ENCODE assay signal across 8 cellular contexts in genomic region chr1:101506541-101507164, GRCh38.
DNase-seq lines count a peak whose midpoint lies in the region; ATAC-seq, FAIRE-seq and TF ChIP-seq lines count a peak whose summit lies in the region.

No MANE protein-coding gene starts in this region.

- intact Hi-C loops in Panc1 (cut with micrococcal nuclease; ENCODE audit: unreplicated experiment) (loop anchor here (5.0 kb wide), 1 partner anchor 686 kb away; no protein-coding TSS in a partner anchor), K562 (cut with micrococcal nuclease) (no loop called here)

- no peaks in the 10 kb centered on the region for H4K20me1 ChIP-seq in K562 (replicated peaks; ENCODE audit: control insufficient read depth, insufficient read depth, low read length)

- no peak overlapping the region for H2AFZ ChIP-seq in K562 (ENCODE audit: low read depth, low read length)

- H3K36me3 ChIP-seq in Panc1 (ENCODE audit: control insufficient read depth, insufficient read depth, low read length) (no peaks in the 10 kb centered on the region), K562 (ENCODE audit: control insufficient read depth, insufficient read depth, low read length) (no peaks in the 10 kb centered on the region)

- H3K9me3 ChIP-seq in Panc1 (ENCODE audit: control insufficient read depth, insufficient read depth, low read depth, low read length) (no peaks in the 10 kb centered on the region), K562 (replicated peaks; ENCODE audit: control insufficient read depth, insufficient read depth, low read depth, low read length) (no peaks in the 10 kb centered on the region)

- POLR2A ChIA-PET in Panc1 (lab: Charles Lee) = no interaction called here
- POLR2A ChIA-PET in K562 (lab: Yijun Ruan, JAX) = no interaction called here

- H3K4me3 ChIP-seq in Panc1 (ENCODE audit: low read depth in 2 of 2, low read length in 2 of 2) (no peak overlapping the region), K562 (no peak overlapping the region)

- DNase-seq in DMS53 treated with DMSO at 0.1 percent for 48 hours (lab: John Stamatoyannopoulos, UW; ENCODE audit: unreplicated experiment) = peak; percentile 78
- peak; percentile 8 for DNase-seq in Panc1 (ENCODE audit: low read depth, low spot score)
- DNase-seq in K562 (ENCODE audit: extremely low read depth in 1 of 4, low spot score in 3 of 4) = peak; percentile 38 to 63 (median 55)
- peak; percentile 70 for DNase-seq in left kidney (ENCODE audit: low read depth, low spot score)
- DNase-seq in superior temporal gyrus (ENCODE audit: extremely low spot score) = peak; percentile 81
- DNase-seq in amniotic stem cell (lab: John Stamatoyannopoulos, UW) = no peak

- WGBS in K562 (ENCODE audit: insufficient coverage, low coverage, missing lambda C conversion rate) = 11% methylated on average over 1 of the region's 1 CpG

- TF ChIP-seq EP300 in K562 (IDR thresholded peaks at IDR 0.05; ENCODE audit: low read length) = no peak

- H3K79me2 ChIP-seq in K562 (ENCODE audit: control insufficient read depth, insufficient read depth, low read length) = no peaks in the 10 kb centered on the region

- no peak overlapping the region for H3K27ac ChIP-seq in Panc1 (ENCODE audit: low read length)
- H3K27ac ChIP-seq in K562 (ENCODE audit: extremely low read depth, low read depth, low read length) = no peak overlapping the region

- FAIRE-seq in K562 (lab: Jason Lieb, UNC) = peak; percentile 11

- no peak overlapping the region for H3K9ac ChIP-seq in K562 (ENCODE audit: insufficient read depth in 1 of 2, low read depth in 2 of 2, low read length in 2 of 2)

- no peak overlapping the region for H3K4me2 ChIP-seq in K562 (ENCODE audit: insufficient read depth, low read length)

- TF ChIP-seq POLR2A in K562 (conservative IDR thresholded peaks at IDR 0.05) = no peak

- in situ Hi-C loops in Panc1 (cut with HindIII; ENCODE audit: low pct_unique_long_range_greater_than_20kb, low sequenced_read_pairs) (no loop called here), K562 (cut with MboI) (no loop called here)

- H3K4me1 ChIP-seq in Panc1 (ENCODE audit: control insufficient read depth, insufficient read depth, low read length) (no peaks in the 10 kb centered on the region), K562 (replicated peaks in 1 of 2; ENCODE audit: control insufficient read depth in 2 of 2, insufficient read depth in 2 of 2, low read length in 2 of 2) (no peaks in the 10 kb centered on the region)

- CTCF ChIA-PET in Panc1 (lab: Charles Lee) = interaction anchor here (0.6 kb wide), 1 partner anchor 685 kb away, joined by 3 read pairs; no protein-coding TSS in a partner anchor
- CTCF ChIA-PET in K562 (lab: Yijun Ruan, JAX; ENCODE audit: low intra/inter-chr PET ratio) = no interaction called here

- H3K27me3 ChIP-seq in Panc1 (ENCODE audit: control insufficient read depth, insufficient read depth, low read length) = no peaks in the 10 kb centered on the region
- no peaks in the 10 kb centered on the region for H3K27me3 ChIP-seq in K562 (ENCODE audit: control insufficient read depth in 2 of 2, insufficient read depth in 2 of 2, low read length in 2 of 2)

- peak; percentile 17 to 49; a peak in 3 of 4 replicates for TF ChIP-seq RAD21 in K562 (CRISPR knock-in tag; conservative IDR thresholded peaks at IDR 0.05 in 1 of 2, IDR thresholded peaks at IDR 0.05 in 1 of 2)

- TF ChIP-seq CTCF in Panc1 (IDR thresholded peaks at IDR 0.05) = peak; percentile 55; the same call in 1 of the 2 replicates
- peak; percentile 8 to 59 (median 46); a peak in 4 of 6 replicates for TF ChIP-seq CTCF in K562 (IDR thresholded peaks at IDR 0.05 in 2 of 3, conservative IDR thresholded peaks at IDR 0.05 in 1 of 3; ENCODE audit: insufficient read depth in 2 of 3, low read depth in 1 of 3, low read length in 3 of 3)

- BruUV-seq in Panc1 (replicated peaks; lab: Mats Ljungman, UMichigan) (no TSS peak), K562 (replicated peaks; lab: Mats Ljungman, UMichigan) (no TSS peak)

- H3K9me1 ChIP-seq in K562 (ENCODE audit: control insufficient read depth, insufficient read depth, low read length) = no peaks in the 10 kb centered on the region

- ATAC-seq in GM19351 (IDR thresholded peaks at IDR 0.05; ENCODE audit: unreplicated experiment) = peak; percentile 89
- ATAC-seq in HG03565 (IDR thresholded peaks at IDR 0.05; ENCODE audit: unreplicated experiment) = peak; percentile 75
- no peak for ATAC-seq in Panc1
- ATAC-seq in K562 = peak; percentile 61; the same call in 2 of the 3 replicates

TF ChIP-seq in K562, 482 proteins besides CTCF, POLR2A, EP300 and RAD21:
- TF ChIP-seq SMC3 (conservative IDR thresholded peaks at IDR 0.05; ENCODE audit: insufficient read depth, low read depth, low read length) (0 out of 2 replicates have a peak, but pooled peaks have one; percentile 23), RFX1 (IDR thresholded peaks at IDR 0.05) (no peak), STAT5A (IDR thresholded peaks at IDR 0.05; ENCODE audit: borderline replicate concordance, low read length) (no peak), KLF6 (CRISPR knock-in tag; IDR thresholded peaks at IDR 0.05; ENCODE audit: borderline replicate concordance) (no peak), HIVEP1 (CRISPR knock-in tag; IDR thresholded peaks at IDR 0.05) (no peak)
